In the genomic region with DNA sequence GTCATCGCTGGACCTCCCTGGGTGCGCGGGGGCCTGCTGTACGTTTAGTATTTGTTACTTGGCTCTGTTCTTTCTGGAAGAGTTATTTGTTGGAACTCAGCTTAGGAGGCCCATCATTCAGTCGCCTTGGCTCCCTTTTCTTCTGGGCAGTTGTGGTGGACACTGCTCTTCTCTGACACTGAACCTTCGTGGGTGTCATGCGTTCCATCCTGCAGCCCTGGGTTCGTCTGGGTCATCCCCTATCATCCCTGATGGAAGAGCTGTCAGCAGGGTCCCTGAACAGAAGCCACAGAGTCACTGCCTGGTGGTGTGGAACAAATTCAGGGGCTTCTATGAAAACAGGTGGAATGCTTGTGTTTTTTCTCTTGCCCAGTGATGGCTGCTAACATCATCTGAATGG, we compare ENCODE assay signal across 26 cellular contexts.
"Had no signal": no experiment of that assay in that cellular context is flagged by ENCODE, and none has a peak within 500 bp of the region (broad histone marks: within the 10 kb centered on the region; RNA-seq: fewer than 3 reads in every experiment).

No MANE protein-coding gene starts in this region.

- H3K79me2 ChIP-seq: hepatocyte had no signal

- H3K36me3 Mint-ChIP-seq: immature natural killer cell, mesothelial cell of epicardium had no signal

- H3K27me3 ChIP-seq: colonic mucosa, hepatocyte had no signal

- H3K4me1 Mint-ChIP-seq: immature natural killer cell, mesothelial cell of epicardium had no signal

- H3K27ac ChIP-seq: colonic mucosa, epithelial cell of prostate, esophagus squamous epithelium, gastrocnemius medialis, heart left ventricle, hepatocyte, left lung, lower lobe of right lung had no signal

- H3K4me3 Mint-ChIP-seq: dendritic cell treated with granulocyte-macrophage colony-stimulating factor and Interleukin-4, amounts not matched to agents 40 ng/mL and 50 ng/mL, for 4 days; effector memory CD8-positive, alpha-beta T cell; endodermal cell; immature natural killer cell; mesothelial cell of epicardium had no signal

- H3K9me3 ChIP-seq: colonic mucosa, esophagus squamous epithelium, gastrocnemius medialis, heart left ventricle, left lung, lower lobe of right lung, mucosa of descending colon had no signal

- FAIRE-seq: endometrium, keratinocyte had no signal

- H3K36me3 ChIP-seq: colonic mucosa, esophagus squamous epithelium, gastrocnemius medialis, heart left ventricle, left lung, lower lobe of right lung had no signal

- H2AFZ ChIP-seq: hepatocyte had no signal

- H3K4me2 ChIP-seq: hepatocyte had no signal

- H3K4me3 ChIP-seq: colonic mucosa, esophagus squamous epithelium, gastrocnemius medialis, heart left ventricle, hepatocyte, left lung, lower lobe of right lung, mucosa of descending colon had no signal

- H3K27ac Mint-ChIP-seq: dendritic cell treated with granulocyte-macrophage colony-stimulating factor and Interleukin-4, amounts not matched to agents 40 ng/mL and 50 ng/mL, for 4 days; effector memory CD8-positive, alpha-beta T cell; endodermal cell; immature natural killer cell; mesothelial cell of epicardium had no signal

- DNase-seq: colonic mucosa; cortex of kidney; effector CD8-positive, alpha-beta T cell; effector memory CD8-positive, alpha-beta T cell; endodermal cell; erythroblast; esophagus squamous epithelium; foreskin fibroblast; foreskin melanocyte; heart left ventricle; hypothalamus; immature natural killer cell; left cardiac atrium; left lung; left ventricle myocardium superior; lower lobe of right lung; mesenchymal stem cell; mucosa of descending colon had no signal

- H3K9me3 Mint-ChIP-seq: dendritic cell treated with granulocyte-macrophage colony-stimulating factor and Interleukin-4, amounts not matched to agents 40 ng/mL and 50 ng/mL, for 4 days; effector memory CD8-positive, alpha-beta T cell; immature natural killer cell; mesothelial cell of epicardium had no signal

- H3K4me1 ChIP-seq: colonic mucosa, esophagus squamous epithelium, gastrocnemius medialis, heart left ventricle, left lung, lower lobe of right lung had no signal

- ATAC-seq: effector memory CD8-positive, alpha-beta T cell; esophagus mucosa; heart left ventricle; left cardiac atrium; left lung; left ventricle myocardium superior; lower lobe of right lung; mucosa of descending colon had no signal
